In genomic region chrX:42943571-42943970, GRCh38 we compare ENCODE assay signal across 8 cellular contexts.
A peak's percentile ranks its signal among the peaks of the same experiment; 100 is the strongest.
DNase-seq lines count a peak whose midpoint lies in the region; ATAC-seq and TF ChIP-seq lines count a peak whose summit lies in the region.
"Not testable (repeated sequence)": the region's sequence is repeated elsewhere in the genome, so short reads cannot be mapped to it uniquely, and the experiment has no call there.

No MANE protein-coding gene starts in this region.

- not testable (repeated sequence) for H3K27me3 Mint-ChIP-seq in activated CD4-positive, alpha-beta T cell treated with anti-CD3 and anti-CD28 coated beads for 36 hours; activated naive CD8-positive, alpha-beta T cell treated with anti-CD3 and anti-CD28 coated beads, Interleukin-2, amount 50 U/mL, for 24 hours

- H3K4me3 ChIP-seq in DND-41 (ENCODE audit: low read depth in 1 of 2, low read length in 2 of 2); skin epidermis: not testable (repeated sequence)

- peak; percentile 58 for TF ChIP-seq CTCF in DND-41 (IDR thresholded peaks at IDR 0.05; ENCODE audit: borderline replicate concordance, extremely low read depth, low read length, poor library complexity, severe bottlenecking)

- peaks cover 75% of the 10 kb centered on the region for H3K4me1 Mint-ChIP-seq in activated CD4-positive, alpha-beta T cell treated with anti-CD3 and anti-CD28 coated beads for 36 hours
- H3K4me1 Mint-ChIP-seq in activated naive CD8-positive, alpha-beta T cell treated with anti-CD3 and anti-CD28 coated beads, Interleukin-2, amount 50 U/mL, for 24 hours: peaks cover 84% of the 10 kb centered on the region

- peak; percentile 69 for ATAC-seq in DND-41 (ENCODE audit: insufficient read depth, low read depth)
- peak; percentile 79 for ATAC-seq in GM19351 (IDR thresholded peaks at IDR 0.05; ENCODE audit: unreplicated experiment)
- ATAC-seq in HG02623 (IDR thresholded peaks at IDR 0.05; ENCODE audit: unreplicated experiment): peak; percentile 68
- ATAC-seq in HG03280 (IDR thresholded peaks at IDR 0.05; ENCODE audit: unreplicated experiment): peak; percentile 77
- ATAC-seq in activated CD4-positive, alpha-beta T cell treated with anti-CD3 and anti-CD28 coated beads for 36 hours; activated naive CD8-positive, alpha-beta T cell treated with anti-CD3 and anti-CD28 coated beads, Interleukin-2, amount 50 U/mL, for 24 hours: not testable (repeated sequence)

- CTCF ChIA-PET in activated CD4-positive, alpha-beta T cell treated with anti-CD3 and anti-CD28 coated beads for 36 hours (lab: Charles Lee): not testable (repeated sequence)

- H3K4me3 Mint-ChIP-seq in activated CD4-positive, alpha-beta T cell treated with anti-CD3 and anti-CD28 coated beads for 36 hours; activated naive CD8-positive, alpha-beta T cell treated with anti-CD3 and anti-CD28 coated beads, Interleukin-2, amount 50 U/mL, for 24 hours: not testable (repeated sequence)

- DNase-seq in DND-41 (peak; percentile 86), NAMALWA (ENCODE audit: low spot score) (peak; percentile 74)
- DNase-seq in activated CD4-positive, alpha-beta T cell treated with anti-CD3 and anti-CD28 coated beads for 36 hours: peak; percentile 21
- not testable (repeated sequence) for DNase-seq in activated naive CD8-positive, alpha-beta T cell treated with anti-CD3 and anti-CD28 coated beads, Interleukin-2, amount 50 U/mL, for 24 hours

- intact Hi-C loops in activated CD4-positive, alpha-beta T cell treated with anti-CD3 and anti-CD28 coated beads for 36 hours (cut with DNase I, micrococcal nuclease): not testable (repeated sequence)

- peaks cover 95% of the 10 kb centered on the region for H3K4me1 ChIP-seq in DND-41 (ENCODE audit: insufficient read depth, low read length)

- not testable (repeated sequence) for H2AFZ ChIP-seq in DND-41 (ENCODE audit: low read depth, low read length)

- H3K4me2 ChIP-seq in DND-41 (ENCODE audit: insufficient read depth, low read length): peak overlapping the region; percentile 50

- H3K27ac ChIP-seq in DND-41 (ENCODE audit: low read length): peak overlapping the region; percentile 99
- peak overlapping the region in 13 of 21 experiments; percentile 31 to 92 (median 71) for H3K27ac ChIP-seq in skin epidermis

- H3K27me3 ChIP-seq in DND-41 (ENCODE audit: insufficient read depth, low read length, poor library complexity): not testable (repeated sequence)

- POLR2A ChIA-PET in activated CD4-positive, alpha-beta T cell treated with anti-CD3 and anti-CD28 coated beads for 36 hours (lab: Charles Lee): not testable (repeated sequence)

- not testable (repeated sequence) for H3K79me2 ChIP-seq in DND-41 (ENCODE audit: insufficient read depth, low read length)

- not testable (repeated sequence) for H3K36me3 ChIP-seq in DND-41 (ENCODE audit: insufficient read depth, low read length)

- H3K9me3 Mint-ChIP-seq in activated CD4-positive, alpha-beta T cell treated with anti-CD3 and anti-CD28 coated beads for 36 hours (ENCODE audit: low read depth); activated naive CD8-positive, alpha-beta T cell treated with anti-CD3 and anti-CD28 coated beads, Interleukin-2, amount 50 U/mL, for 24 hours: not testable (repeated sequence)

- H4K20me1 ChIP-seq in DND-41 (ENCODE audit: insufficient read depth, low read length): not testable (repeated sequence)

- not testable (repeated sequence) for H3K36me3 Mint-ChIP-seq in activated CD4-positive, alpha-beta T cell treated with anti-CD3 and anti-CD28 coated beads for 36 hours (ENCODE audit: low read depth); activated naive CD8-positive, alpha-beta T cell treated with anti-CD3 and anti-CD28 coated beads, Interleukin-2, amount 50 U/mL, for 24 hours (ENCODE audit: low read depth)

- peak overlapping the region; percentile 59 for H3K9ac ChIP-seq in DND-41 (ENCODE audit: low read depth, low read length)

- not testable (repeated sequence) for H3K9me3 ChIP-seq in DND-41 (ENCODE audit: insufficient read depth, low read length, severe bottlenecking)

- peak overlapping the region; percentile 85 for H3K27ac Mint-ChIP-seq in activated CD4-positive, alpha-beta T cell treated with anti-CD3 and anti-CD28 coated beads for 36 hours
- H3K27ac Mint-ChIP-seq in activated naive CD8-positive, alpha-beta T cell treated with anti-CD3 and anti-CD28 coated beads, Interleukin-2, amount 50 U/mL, for 24 hours: peak overlapping the region; percentile 86
